22 cellular contexts compared by ENCODE assay signal in the genomic region with DNA sequence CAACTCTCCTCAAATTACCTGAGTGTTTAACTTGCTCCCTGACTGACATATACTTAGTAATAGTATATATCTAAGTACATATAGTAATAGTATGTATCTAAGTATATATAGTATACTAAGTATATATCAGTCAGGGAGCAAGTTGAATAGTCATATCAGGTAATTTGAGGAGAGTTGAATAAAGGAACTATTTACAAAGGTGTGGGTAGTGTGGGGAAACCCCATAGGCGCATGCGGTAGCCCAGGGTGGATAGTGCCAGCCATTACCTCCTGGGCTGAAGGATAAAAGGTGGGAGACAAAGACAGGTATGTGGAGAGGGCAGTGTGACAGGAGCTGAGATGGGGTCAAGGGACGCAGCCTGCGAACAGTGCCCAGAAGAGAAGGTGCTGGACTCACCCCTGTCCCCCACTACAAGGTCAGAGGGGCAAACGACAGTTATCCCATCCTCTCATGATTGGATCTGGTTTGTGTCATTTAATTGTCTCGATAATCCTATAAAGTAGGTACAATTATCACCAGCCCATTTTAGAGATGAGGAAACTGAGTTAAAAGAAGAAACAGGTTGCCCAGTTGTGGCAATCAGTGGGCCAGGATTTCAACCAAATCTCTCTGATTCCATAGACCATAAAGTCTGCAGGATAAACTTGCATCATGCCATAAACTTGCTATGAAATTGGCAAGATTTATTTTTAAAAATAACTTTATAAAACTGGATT. TPM values are rescaled to one million over a fixed set of nuclear protein-coding genes. Genes with fewer than 3 reads are reported as not detected.
DNase-seq lines count a peak whose midpoint lies in the region; ATAC-seq, FAIRE-seq and TF ChIP-seq lines count a peak whose summit lies in the region.
"Had no signal": no experiment of that assay in that cellular context is flagged by ENCODE, and none has a peak within 500 bp of the region (broad histone marks: within the 10 kb centered on the region; RNA-seq: fewer than 3 reads in every experiment).

No MANE protein-coding gene starts in this region.

- no peak overlapping the region for H2AFZ ChIP-seq in neural progenitor cell (replicated peaks)

- CTCF ChIA-PET in Caco-2 (lab: Charles Lee), result no interaction called here

- H3K27me3 Mint-ChIP-seq in activated naive CD8-positive, alpha-beta T cell treated with anti-CD3 and anti-CD28 coated beads, Interleukin-2, amount 50 U/mL, for 24 hours, result no peaks in the 10 kb centered on the region
- H3K27me3 Mint-ChIP-seq in activated naive CD8-positive, alpha-beta T cell treated with anti-CD3 and anti-CD28 coated beads for 36 hours, result no peaks in the 10 kb centered on the region
- H3K27me3 Mint-ChIP-seq in neural progenitor cell (ENCODE audit: insufficient read depth, low read depth), result peaks cover 8% of the 10 kb centered on the region
- no peaks in the 10 kb centered on the region for H3K27me3 Mint-ChIP-seq in Caco-2 (ENCODE audit: insufficient read depth, unreplicated experiment)

- TF ChIP-seq POLR2A in testis (IDR thresholded peaks at IDR 0.05), result no peak

- H3K36me3 ChIP-seq in bronchial epithelial cell (ENCODE audit: control insufficient read depth, insufficient read depth, low read length), result no peaks in the 10 kb centered on the region
- no peaks in the 10 kb centered on the region for H3K36me3 ChIP-seq in neural progenitor cell
- H3K36me3 ChIP-seq in Caco-2 (ENCODE audit: control insufficient read depth, insufficient read depth, low read length), result no peaks in the 10 kb centered on the region
- no peaks in the 10 kb centered on the region for H3K36me3 ChIP-seq in testis (ENCODE audit: low read depth, missing control alignments)
- H3K36me3 ChIP-seq: BLaER1 had no signal

- H3K9ac ChIP-seq in neural progenitor cell, result no peak overlapping the region
- H3K9ac ChIP-seq: BLaER1 had no signal

- intact Hi-C loops in Caco-2 (cut with micrococcal nuclease; ENCODE audit: unreplicated experiment) (no loop called here), testis (cut with DNase I; ENCODE audit: low total_unique reads) (no loop called here)

- H3K4me1 Mint-ChIP-seq in activated naive CD8-positive, alpha-beta T cell treated with anti-CD3 and anti-CD28 coated beads, Interleukin-2, amount 50 U/mL, for 24 hours, result no peaks in the 10 kb centered on the region
- no peaks in the 10 kb centered on the region for H3K4me1 Mint-ChIP-seq in activated naive CD8-positive, alpha-beta T cell treated with anti-CD3 and anti-CD28 coated beads for 36 hours
- H3K4me1 Mint-ChIP-seq in neural progenitor cell (peaks cover 21% of the 10 kb centered on the region), Caco-2 (ENCODE audit: low read depth, unreplicated experiment) (no peaks in the 10 kb centered on the region)
- H3K4me1 Mint-ChIP-seq: CD14-positive monocyte; CD4-positive, alpha-beta memory T cell had no signal

- ATAC-seq in activated naive CD8-positive, alpha-beta T cell treated with anti-CD3 and anti-CD28 coated beads, Interleukin-2, amount 50 U/mL, for 24 hours, result peak; percentile 20
- no peak for ATAC-seq in SK-N-SH treated with all-trans-retinoic acid at 6 μM for 48 hours

- no peak overlapping the region for H3K27ac Mint-ChIP-seq in activated naive CD8-positive, alpha-beta T cell treated with anti-CD3 and anti-CD28 coated beads, Interleukin-2, amount 50 U/mL, for 24 hours
- no peak overlapping the region for H3K27ac Mint-ChIP-seq in activated naive CD8-positive, alpha-beta T cell treated with anti-CD3 and anti-CD28 coated beads for 36 hours
- H3K27ac Mint-ChIP-seq in neural progenitor cell (peak overlapping the region; percentile 43), Caco-2 (ENCODE audit: unreplicated experiment) (no peak overlapping the region)
- H3K27ac Mint-ChIP-seq: CD14-positive monocyte; CD4-positive, alpha-beta memory T cell had no signal

- POLR2A ChIA-PET in Caco-2 (lab: Charles Lee), result no interaction called here

- WGBS in testis, 2 donors, result 93 to 95% methylated on average over 6 of the region's 6 CpGs

- no peak for FAIRE-seq in bronchial epithelial cell (lab: Jason Lieb, UNC)
- FAIRE-seq: D721Med, GM12892, GM19239 had no signal

- no peaks in the 10 kb centered on the region for H3K9me3 Mint-ChIP-seq in activated naive CD8-positive, alpha-beta T cell treated with anti-CD3 and anti-CD28 coated beads, Interleukin-2, amount 50 U/mL, for 24 hours
- no peaks in the 10 kb centered on the region for H3K9me3 Mint-ChIP-seq in activated naive CD8-positive, alpha-beta T cell treated with anti-CD3 and anti-CD28 coated beads for 36 hours
- H3K9me3 Mint-ChIP-seq in neural progenitor cell (peaks cover 9% of the 10 kb centered on the region), Caco-2 (ENCODE audit: unreplicated experiment) (peaks cover 9% of the 10 kb centered on the region)
- H3K9me3 Mint-ChIP-seq: CD4-positive, alpha-beta memory T cell had no signal

- H3K4me1 ChIP-seq in neural progenitor cell, result peaks cover 12% of the 10 kb centered on the region
- H3K4me1 ChIP-seq in Caco-2, result no peaks in the 10 kb centered on the region
- H3K4me1 ChIP-seq in testis, result peaks cover 5% of the 10 kb centered on the region
- H3K4me1 ChIP-seq: BLaER1 had no signal

- no peaks in the 10 kb centered on the region for H3K9me3 ChIP-seq in neural progenitor cell (ENCODE audit: low read depth)
- no peaks in the 10 kb centered on the region for H3K9me3 ChIP-seq in Caco-2
- no peaks in the 10 kb centered on the region for H3K9me3 ChIP-seq in testis
- H3K9me3 ChIP-seq: BLaER1 had no signal

- H3K4me2 ChIP-seq in neural progenitor cell, result no peak overlapping the region
- H3K4me2 ChIP-seq: BLaER1 had no signal

- H3K4me3 ChIP-seq in bronchial epithelial cell (ENCODE audit: low read depth, low read length) (no peak overlapping the region), neural progenitor cell (no peak overlapping the region), Caco-2 (ENCODE audit: low read depth, low read length) (no peak overlapping the region), testis (no peak overlapping the region)
- H3K4me3 ChIP-seq: BLaER1 had no signal

- H3K27me3 ChIP-seq in bronchial epithelial cell (ENCODE audit: control insufficient read depth, insufficient read depth, low read length) (no peaks in the 10 kb centered on the region), neural progenitor cell (no peaks in the 10 kb centered on the region), Caco-2 (replicated peaks; ENCODE audit: control insufficient read depth, insufficient read depth, low read length) (no peaks in the 10 kb centered on the region), testis (no peaks in the 10 kb centered on the region)
- H3K27me3 ChIP-seq: BLaER1 had no signal

- no peaks in the 10 kb centered on the region for H3K36me3 Mint-ChIP-seq in activated naive CD8-positive, alpha-beta T cell treated with anti-CD3 and anti-CD28 coated beads, Interleukin-2, amount 50 U/mL, for 24 hours (ENCODE audit: low read depth)
- no peaks in the 10 kb centered on the region for H3K36me3 Mint-ChIP-seq in activated naive CD8-positive, alpha-beta T cell treated with anti-CD3 and anti-CD28 coated beads for 36 hours
- H3K36me3 Mint-ChIP-seq in neural progenitor cell (peaks cover 4% of the 10 kb centered on the region), Caco-2 (ENCODE audit: insufficient read depth, unreplicated experiment) (peaks cover 6% of the 10 kb centered on the region)
- H3K36me3 Mint-ChIP-seq: CD14-positive monocyte; CD4-positive, alpha-beta memory T cell had no signal

- no peak overlapping the region for H3K27ac ChIP-seq in neural progenitor cell
- no peak overlapping the region for H3K27ac ChIP-seq in testis
- H3K27ac ChIP-seq: BLaER1, HL-60 had no signal

- no peaks in the 10 kb centered on the region for H4K20me1 ChIP-seq in neural progenitor cell (ENCODE audit: low read depth)
- H4K20me1 ChIP-seq: BLaER1 had no signal

- DNase-seq in activated naive CD8-positive, alpha-beta T cell treated with anti-CD3 and anti-CD28 coated beads, Interleukin-2, amount 50 U/mL, for 24 hours, result no peak
- DNase-seq in activated naive CD8-positive, alpha-beta T cell treated with anti-CD3 and anti-CD28 coated beads for 36 hours, result no peak
- DNase-seq in bronchial epithelial cell (ENCODE audit: low read depth) (peak; percentile 34), neural progenitor cell (ENCODE audit: low spot score) (no peak), Caco-2 (no peak), DMS153 treated with DMSO at 0.1 percent for 48 hours (lab: John Stamatoyannopoulos, UW; ENCODE audit: unreplicated experiment) (no peak), testis (no peak)
- DNase-seq: 8988T; CD4-positive, alpha-beta memory T cell; DND-41; GDM1; HCEC 1CT; IMR-90; Karpas-422; KBM-7 had no signal

- H3K4me3 Mint-ChIP-seq in activated naive CD8-positive, alpha-beta T cell treated with anti-CD3 and anti-CD28 coated beads, Interleukin-2, amount 50 U/mL, for 24 hours, result no peak overlapping the region
- H3K4me3 Mint-ChIP-seq in activated naive CD8-positive, alpha-beta T cell treated with anti-CD3 and anti-CD28 coated beads for 36 hours, result no peak overlapping the region
- H3K4me3 Mint-ChIP-seq in neural progenitor cell (no peak overlapping the region), Caco-2 (ENCODE audit: unreplicated experiment) (no peak overlapping the region)
- H3K4me3 Mint-ChIP-seq: CD14-positive monocyte; CD4-positive, alpha-beta memory T cell had no signal

- H3F3A ChIP-seq in neural progenitor cell (ENCODE audit: low read depth), result no peaks in the 10 kb centered on the region

- no peak for TF ChIP-seq CTCF in bronchial epithelial cell (IDR thresholded peaks at IDR 0.05; ENCODE audit: insufficient read depth, low read length, severe bottlenecking)
- TF ChIP-seq CTCF in neural progenitor cell (IDR thresholded peaks at IDR 0.05), result no peak
- no peak for TF ChIP-seq CTCF in Caco-2 (IDR thresholded peaks at IDR 0.05; ENCODE audit: insufficient read depth in 1 of 2, low read depth in 1 of 2, low read length in 1 of 2, severe bottlenecking in 1 of 2, unreplicated experiment in 1 of 2)
- no peak for TF ChIP-seq CTCF in testis (IDR thresholded peaks at IDR 0.05)

- H3K79me2 ChIP-seq in neural progenitor cell (ENCODE audit: low read depth), result no peaks in the 10 kb centered on the region

- no TSS peak for BruUV-seq in Caco-2 (replicated peaks; lab: Mats Ljungman, UMichigan)

TF ChIP-seq in SK-N-SH treated with all-trans-retinoic acid at 6 μM for 48 hours, 23 proteins besides CTCF, POLR2A, EP300 and RAD21 (continues in another document):
- TF ChIP-seq ZNF8 (CRISPR knock-in tag; IDR thresholded peaks at IDR 0.05), result no peak
- no peak for TF ChIP-seq ZFP30 (CRISPR knock-in tag; IDR thresholded peaks at IDR 0.05)
- TF ChIP-seq GLIS3 (CRISPR knock-in tag; IDR thresholded peaks at IDR 0.05), result no peak
- TF ChIP-seq TOX (CRISPR knock-in tag; IDR thresholded peaks at IDR 0.05; ENCODE audit: borderline replicate concordance), result no peak

RNA-seq across cellular contexts. Expression of gene TPM1, which starts 34.1 kb away (rescaled TPM):
- total RNA-seq in activated naive CD8-positive, alpha-beta T cell treated with anti-CD3 and anti-CD28 coated beads for 36 hours, result 1 to 10 TPM; 5.1 to 5.4 TPM
- total RNA-seq in bronchial epithelial cell (111 and 190 TPM in 2 replicates), neural progenitor cell (ENCODE audit: low replicate concordance) (614 and 623 TPM in 2 replicates), Caco-2 (2022) (193 and 209 TPM in 2 replicates), testis (100 to 1,000 TPM; 126 TPM)
- 135 TPM for polyA plus RNA-seq in testis (ENCODE audit: insufficient read depth, low read depth, low replicate concordance)

Comparison
In these comparisons a context has a peak if more than half of its experiments do, and no peak if none do; other contexts are left out.
1. RNA of gene TPM1, which starts 34.1 kb away (total RNA-seq): 614 to 623 TPM in neural progenitor cell, 193 to 209 TPM in Caco-2, 126 TPM in testis and 111 to 190 TPM in bronchial epithelial cell; 5.1 to 5.4 TPM in activated naive CD8-positive, alpha-beta T cell treated with anti-CD3 and anti-CD28 coated beads for 36 hours; every median in the first group is over 10 times any median in the second.